1 cellular context compared by ENCODE assay signal in the genomic region with DNA sequence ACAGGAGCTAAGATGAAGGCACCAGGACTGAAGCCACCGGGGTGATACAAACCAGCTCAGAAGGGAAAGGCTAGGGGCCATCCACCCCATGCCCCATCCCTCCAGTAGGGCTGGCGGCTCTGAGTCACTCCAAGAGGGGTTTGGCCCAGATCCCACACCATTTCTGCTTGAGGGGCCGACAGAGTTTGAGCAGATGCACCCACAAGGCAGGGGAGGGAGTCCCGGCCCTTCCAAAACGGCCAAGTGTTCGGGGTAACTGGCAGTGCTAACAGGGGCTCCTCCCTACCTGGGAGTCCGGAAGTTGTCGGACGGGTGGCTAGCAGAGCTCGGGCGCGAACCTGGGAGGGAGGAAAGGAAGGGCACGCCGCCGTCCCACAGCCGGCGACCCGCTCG.
TF ChIP-seq lines count a peak whose summit lies in the region.

No MANE protein-coding gene starts in this region.

TF ChIP-seq in endothelial cell of umbilical vein, 7 proteins besides CTCF, POLR2A, EP300 and RAD21:
- TF ChIP-seq MYC (IDR thresholded peaks at IDR 0.05; ENCODE audit: low read depth, low read length): no peak
- TF ChIP-seq GATA2 (IDR thresholded peaks at IDR 0.05; ENCODE audit: insufficient read depth, insufficient read length, low read depth, low read length): no peak
- TF ChIP-seq POLR2AphosphoS5 (IDR thresholded peaks at IDR 0.05; ENCODE audit: insufficient read depth, low read depth, low read length): no peak
- TF ChIP-seq, protein P1, sequence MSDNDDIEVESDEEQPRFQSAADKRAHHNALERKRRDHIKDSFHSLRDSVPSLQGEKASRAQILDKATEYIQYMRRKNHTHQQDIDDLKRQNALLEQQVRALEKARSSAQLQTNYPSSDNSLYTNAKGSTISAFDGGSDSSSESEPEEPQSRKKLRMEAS (IDR thresholded peaks at IDR 0.05; ENCODE audit: insufficient read depth, insufficient read length): no peak
- TF ChIP-seq FOS (IDR thresholded peaks at IDR 0.05; ENCODE audit: borderline replicate concordance, insufficient read depth, low read length): no peak
- TF ChIP-seq JUN (IDR thresholded peaks at IDR 0.05; ENCODE audit: borderline replicate concordance, insufficient read depth, insufficient read length, low read depth): no peak
